Comparison of ENCODE assay signal across 23 cellular contexts in genomic region chr6:105804000-105804399, GRCh38.
"Had no signal": no experiment of that assay in that cellular context is flagged by ENCODE, and none has a peak within 500 bp of the region (broad histone marks: within the 10 kb centered on the region; RNA-seq: fewer than 3 reads in every experiment).

No MANE protein-coding gene starts in this region.

- ATAC-seq: body of pancreas; effector memory CD8-positive, alpha-beta T cell; left ventricle myocardium superior; naive thymus-derived CD4-positive, alpha-beta T cell had no signal

- H3K27ac ChIP-seq: body of pancreas, neural progenitor cell, prostate gland, right atrium auricular region, transverse colon, VCaP had no signal

- H3K9me3 Mint-ChIP-seq: effector memory CD8-positive, alpha-beta T cell; neural progenitor cell; stimulated activated naive CD8-positive, alpha-beta T cell treated with anti-CD3 and anti-CD28 coated beads, Interleukin-15, Interleukin-2, amounts not matched to agents 100 ng/mL and 50 ng/mL, for 24 hours had no signal

- H3K4me1 ChIP-seq: body of pancreas, neural progenitor cell, prostate gland had no signal

- H3K27ac Mint-ChIP-seq: activated naive CD8-positive, alpha-beta T cell treated with anti-CD3 and anti-CD28 coated beads for 36 hours; effector memory CD8-positive, alpha-beta T cell; naive thymus-derived CD4-positive, alpha-beta T cell; neural progenitor cell; stimulated activated naive CD8-positive, alpha-beta T cell treated with anti-CD3 and anti-CD28 coated beads, Interleukin-15, Interleukin-2, amounts not matched to agents 100 ng/mL and 50 ng/mL, for 24 hours had no signal

- H3K27me3 Mint-ChIP-seq: activated naive CD8-positive, alpha-beta T cell treated with anti-CD3 and anti-CD28 coated beads for 36 hours; effector memory CD8-positive, alpha-beta T cell had no signal

- H3K9me3 ChIP-seq: body of pancreas, prostate gland, right atrium auricular region, transverse colon had no signal

- H3K4me3 Mint-ChIP-seq: activated naive CD8-positive, alpha-beta T cell treated with anti-CD3 and anti-CD28 coated beads for 36 hours; effector memory CD8-positive, alpha-beta T cell; naive thymus-derived CD4-positive, alpha-beta T cell; neural progenitor cell; stimulated activated naive CD8-positive, alpha-beta T cell treated with anti-CD3 and anti-CD28 coated beads, Interleukin-15, Interleukin-2, amounts not matched to agents 100 ng/mL and 50 ng/mL, for 24 hours had no signal

- H3K36me3 ChIP-seq: gastrocnemius medialis, neural progenitor cell, prostate gland, right atrium auricular region, transverse colon had no signal

- H3K9ac ChIP-seq: neural progenitor cell had no signal

- H3K27me3 ChIP-seq: body of pancreas, gastrocnemius medialis, neural progenitor cell, right atrium auricular region, transverse colon had no signal

- H3K4me3 ChIP-seq: body of pancreas, gastrocnemius medialis, neural progenitor cell, prostate gland, right atrium auricular region, skin epidermis, transverse colon had no signal

- H3K36me3 Mint-ChIP-seq: activated naive CD8-positive, alpha-beta T cell treated with anti-CD3 and anti-CD28 coated beads for 36 hours; neural progenitor cell had no signal

- H3K4me2 ChIP-seq: neural progenitor cell had no signal

- H2AFZ ChIP-seq: neural progenitor cell had no signal

- DNase-seq: activated CD4-positive, alpha-beta T cell treated with anti-CD3 and anti-CD28 coated beads for 1 hour; activated CD4-positive, alpha-beta T cell treated with anti-CD3 and anti-CD28 coated beads, Interleukin-2, amount 50 U/mL, for 4 hours; activated naive CD8-positive, alpha-beta T cell treated with anti-CD3 and anti-CD28 coated beads for 36 hours; amygdala; body of pancreas; caudate nucleus; effector memory CD8-positive, alpha-beta T cell; gastrocnemius medialis; head of caudate nucleus; left ventricle myocardium superior; mesendoderm; naive thymus-derived CD4-positive, alpha-beta T cell; stimulated activated CD4-positive, alpha-beta T cell treated with anti-CD3 and anti-CD28 coated beads, Interleukin-15, amount 100 ng/mL, for 24 hours; stimulated activated CD4-positive, alpha-beta T cell treated with anti-CD3 and anti-CD28 coated beads, Interleukin-2, amount 100 ng/mL, for 48 hours; SW 1271; T-helper 2 cell; transverse colon had no signal
